In genomic region chrX:135737361-135738071, GRCh38 we compare ENCODE assay signal across 18 cellular contexts. TPM values are rescaled to one million over a fixed set of nuclear protein-coding genes. Genes with fewer than 3 reads are reported as not detected.
DNase-seq lines count a peak whose midpoint lies in the region; ATAC-seq and TF ChIP-seq lines count a peak whose summit lies in the region.
"Had no signal": no experiment of that assay in that cellular context is flagged by ENCODE, and none has a peak within 500 bp of the region (broad histone marks: within the 10 kb centered on the region; RNA-seq: fewer than 3 reads in every experiment).

No MANE protein-coding gene starts in this region.

- no peak overlapping the region for H2AFZ ChIP-seq in SK-N-SH (ENCODE audit: low read depth)
- no peak overlapping the region for H2AFZ ChIP-seq in Karpas-422 (ENCODE audit: low read length)

- TF ChIP-seq CTCF in SK-N-SH (IDR thresholded peaks at IDR 0.05) (peak; percentile 14; the same call in 1 of the 2 replicates), brain microvascular endothelial cell (IDR thresholded peaks at IDR 0.05; ENCODE audit: low read depth, low read length, missing control alignments) (no peak)

- TF ChIP-seq RAD21 in SK-N-SH (IDR thresholded peaks at IDR 0.05; ENCODE audit: low read length): 0 out of 2 replicates have a peak, but pooled peaks have one; percentile 10

- H3K4me3 ChIP-seq in SK-N-SH (ENCODE audit: low read depth in 2 of 2, low read length in 1 of 2) (no peak overlapping the region), Karpas-422 (ENCODE audit: low read length) (no peak overlapping the region), brain microvascular endothelial cell (ENCODE audit: low read depth, low read length) (no peak overlapping the region)
- H3K4me3 ChIP-seq: left lung had no signal

- H4K20me1 ChIP-seq in SK-N-SH (ENCODE audit: insufficient read depth) (no peaks in the 10 kb centered on the region), Karpas-422 (ENCODE audit: insufficient read depth, low read depth, low read length) (no peaks in the 10 kb centered on the region)

- H3K9me3 ChIP-seq in SK-N-SH (no peaks in the 10 kb centered on the region), Karpas-422 (ENCODE audit: low read length) (no peaks in the 10 kb centered on the region)
- H3K9me3 ChIP-seq: left lung had no signal

- in situ Hi-C loops in brain microvascular endothelial cell (cut with HindIII; ENCODE audit: low pct_ligation_motif_present, low sequenced_read_pairs): no loop called here

- no peaks in the 10 kb centered on the region for H3K9me2 ChIP-seq in SK-N-SH
- H3K9me2 ChIP-seq in Karpas-422 (replicated peaks; ENCODE audit: insufficient read depth, low read length): no peaks in the 10 kb centered on the region

- H3K9ac ChIP-seq in SK-N-SH: no peak overlapping the region
- H3K9ac ChIP-seq in Karpas-422 (ENCODE audit: low read length): no peak overlapping the region

- no peak overlapping the region for H3K27ac ChIP-seq in SK-N-SH (ENCODE audit: low read depth in 2 of 2, low read length in 1 of 2)
- H3K27ac ChIP-seq in Karpas-422 (ENCODE audit: low read length): no peak overlapping the region
- H3K27ac ChIP-seq in brain microvascular endothelial cell: no peak overlapping the region
- H3K27ac ChIP-seq: 22Rv1, left lung had no signal

- DNase-seq in SK-N-SH: no peak
- DNase-seq in Karpas-422: peak; percentile 61
- DNase-seq in cerebellar cortex (ENCODE audit: low spot score): peak; percentile 21
- peak; percentile 8 for DNase-seq in superior temporal gyrus (ENCODE audit: extremely low spot score)
- no peak for DNase-seq in brain microvascular endothelial cell
- DNase-seq: activated CD8-positive, alpha-beta memory T cell treated with anti-CD3 and anti-CD28 coated beads, Interleukin-2, amount 50 U/mL, for 4 hours; activated naive CD8-positive, alpha-beta T cell treated with anti-CD3 and anti-CD28 coated beads, Interleukin-2, amount 50 U/mL, for 24 hours; Calu3; left lung; NCI-H1092 treated with DMSO at 0.1 percent for 48 hours; NCI-H524; Right ventricle myocardium superior; trophoblast cell had no signal

- no peak for TF ChIP-seq EP300 in SK-N-SH (IDR thresholded peaks at IDR 0.05; ENCODE audit: borderline replicate concordance in 1 of 2, low read depth in 1 of 2, low read length in 1 of 2)

- H3F3A ChIP-seq in SK-N-SH (replicated peaks; ENCODE audit: insufficient read depth): no peaks in the 10 kb centered on the region

- H3K36me3 ChIP-seq in SK-N-SH (replicated peaks in 1 of 2; ENCODE audit: control insufficient read depth in 1 of 2, insufficient read depth in 2 of 2, low read length in 1 of 2) (no peaks in the 10 kb centered on the region), Karpas-422 (ENCODE audit: insufficient read depth, low read length) (no peaks in the 10 kb centered on the region), brain microvascular endothelial cell (replicated peaks) (no peaks in the 10 kb centered on the region)
- H3K36me3 ChIP-seq: left lung had no signal

- ATAC-seq in SK-N-SH treated with all-trans-retinoic acid at 6 μM for 48 hours: no peak; the same call in 2 of the 3 replicates
- ATAC-seq in GM19452 (IDR thresholded peaks at IDR 0.05; ENCODE audit: unreplicated experiment): no peak
- no peak for ATAC-seq in HG03045 (IDR thresholded peaks at IDR 0.05; ENCODE audit: unreplicated experiment)
- ATAC-seq: activated naive CD8-positive, alpha-beta T cell treated with anti-CD3 and anti-CD28 coated beads, Interleukin-2, amount 50 U/mL, for 24 hours; left lung had no signal

- 1% methylated on average over 4 of the region's 4 CpGs for WGBS in SK-N-SH (ENCODE audit: low lambda C conversion rate)

- CTCF ChIA-PET in SK-N-SH (lab: Yijun Ruan, JAX): no interaction called here

- no peaks in the 10 kb centered on the region for H3K79me2 ChIP-seq in SK-N-SH (ENCODE audit: insufficient read depth)
- H3K79me2 ChIP-seq in Karpas-422 (ENCODE audit: low read length): no peaks in the 10 kb centered on the region

- H3K4me2 ChIP-seq in SK-N-SH (no peak overlapping the region), Karpas-422 (ENCODE audit: low read depth, low read length, poor library complexity, severe bottlenecking) (no peak overlapping the region)

- H3K27me3 ChIP-seq in SK-N-SH (ENCODE audit: insufficient read depth) (peaks cover 9% of the 10 kb centered on the region; the same call in 1 of the 2 replicates), Karpas-422 (ENCODE audit: low read length) (no peaks in the 10 kb centered on the region), brain microvascular endothelial cell (replicated peaks) (no peaks in the 10 kb centered on the region)
- H3K27me3 ChIP-seq: left lung had no signal

- H3K4me1 ChIP-seq in SK-N-SH (ENCODE audit: control insufficient read depth in 1 of 2, insufficient read depth in 2 of 2, low read depth in 1 of 2, low read length in 1 of 2): no peaks in the 10 kb centered on the region
- H3K4me1 ChIP-seq in Karpas-422 (ENCODE audit: low read length): no peaks in the 10 kb centered on the region
- H3K4me1 ChIP-seq: left lung had no signal

- POLR2A ChIA-PET in SK-N-SH (lab: Yijun Ruan, JAX): no interaction called here

TF ChIP-seq in SK-N-SH, 30 proteins besides CTCF, POLR2A, EP300 and RAD21 (continues in another document):
- TF ChIP-seq RCOR1 (IDR thresholded peaks at IDR 0.05; ENCODE audit: low read length) (no peak), TCF12 (IDR thresholded peaks at IDR 0.05) (no peak), ELF1 (IDR thresholded peaks at IDR 0.05) (no peak), ZBTB33 (IDR thresholded peaks at IDR 0.05; ENCODE audit: borderline replicate concordance, low read depth) (no peak), TAF1 (IDR thresholded peaks at IDR 0.05; ENCODE audit: borderline replicate concordance, low read depth, low read length) (no peak), MXI1 (IDR thresholded peaks at IDR 0.05; ENCODE audit: low read depth, low read length) (no peak), MAX (IDR thresholded peaks at IDR 0.05; ENCODE audit: low read depth) (no peak), RXRA (IDR thresholded peaks at IDR 0.05; ENCODE audit: borderline replicate concordance, low read depth) (no peak)

TF ChIP-seq in SK-N-SH treated with all-trans-retinoic acid at 6 μM for 48 hours, 23 proteins besides CTCF, POLR2A, EP300 and RAD21:
- no peak for TF ChIP-seq OSR1 (CRISPR knock-in tag; IDR thresholded peaks at IDR 0.05)
- no peak for TF ChIP-seq ISL1 (CRISPR knock-in tag; IDR thresholded peaks at IDR 0.05)
- TF ChIP-seq CREB5 (CRISPR knock-in tag; IDR thresholded peaks at IDR 0.05; ENCODE audit: low read depth): no peak
- TF ChIP-seq ARNTL (CRISPR knock-in tag; IDR thresholded peaks at IDR 0.05; ENCODE audit: borderline replicate concordance, low read depth): no peak
- TF ChIP-seq ZFP3 (CRISPR knock-in tag; IDR thresholded peaks at IDR 0.05): no peak
- no peak for TF ChIP-seq ZC3H10 (CRISPR knock-in tag; IDR thresholded peaks at IDR 0.05)
- TF ChIP-seq PPARA (CRISPR knock-in tag; IDR thresholded peaks at IDR 0.05; ENCODE audit: borderline replicate concordance): no peak
- no peak for TF ChIP-seq BACH2 (CRISPR knock-in tag; IDR thresholded peaks at IDR 0.05; ENCODE audit: borderline replicate concordance)
- no peak for TF ChIP-seq ZNF8 (CRISPR knock-in tag; IDR thresholded peaks at IDR 0.05)
- TF ChIP-seq ZNF565 (CRISPR knock-in tag; conservative IDR thresholded peaks at IDR 0.05; ENCODE audit: low read depth): no peak
- no peak for TF ChIP-seq ESRRG (CRISPR knock-in tag; IDR thresholded peaks at IDR 0.05)
- no peak for TF ChIP-seq PATZ1 (CRISPR knock-in tag; IDR thresholded peaks at IDR 0.05; ENCODE audit: borderline replicate concordance)
- TF ChIP-seq SNAI2 (CRISPR knock-in tag; IDR thresholded peaks at IDR 0.05): no peak
- TF ChIP-seq TCF4 (CRISPR knock-in tag; IDR thresholded peaks at IDR 0.05; ENCODE audit: borderline replicate concordance): no peak
TF ChIP-seq in SK-N-SH treated with all-trans-retinoic acid at 6 μM for 48 hours: peak in this region for 0.

RNA-seq across cellular contexts. Expression of gene CT45A1, which starts 24.1 kb away (rescaled TPM):
- polyA plus RNA-seq in SK-N-SH (2012; rRNA removed): not detected in 2 replicates
- not detected in 2 replicates for polyA plus RNA-seq in SK-N-SH (2012; cell fraction: cytosol; rRNA removed)
- polyA plus RNA-seq in SK-N-SH (2012; cell fraction: nucleus; rRNA removed): not detected in 2 replicates
- total RNA-seq in Karpas-422 (2014; rRNA removed; shearing (Covaris generic); ENCODE audit: low replicate concordance): not detected in 2 replicates
- total RNA-seq: Calu3, glomerular endothelial cell, left lung, Right ventricle myocardium superior had no signal

RNA-seq across cellular contexts. Expression of gene CT45A3, which starts 30.5 kb away (rescaled TPM):
- not detected in 2 replicates for polyA plus RNA-seq in SK-N-SH (2012; rRNA removed)
- polyA plus RNA-seq in SK-N-SH (2012; cell fraction: cytosol; rRNA removed): not detected in 2 replicates
- not detected in 2 replicates for polyA plus RNA-seq in SK-N-SH (2012; cell fraction: nucleus; rRNA removed)
- total RNA-seq in Karpas-422 (2014; rRNA removed; shearing (Covaris generic); ENCODE audit: low replicate concordance): not detected in 2 replicates
- total RNA-seq: Calu3, glomerular endothelial cell, left lung, Right ventricle myocardium superior had no signal

RNA-seq across cellular contexts. Expression of gene CT45A5, which starts 47.8 kb away (rescaled TPM):
- polyA plus RNA-seq in SK-N-SH (2012; rRNA removed): not detected in 2 replicates
- not detected in 2 replicates for polyA plus RNA-seq in SK-N-SH (2012; cell fraction: cytosol; rRNA removed)
- polyA plus RNA-seq in SK-N-SH (2012; cell fraction: nucleus; rRNA removed): not detected in 2 replicates
- total RNA-seq in Karpas-422 (2014; rRNA removed; shearing (Covaris generic); ENCODE audit: low replicate concordance): not detected in 2 replicates
- total RNA-seq: Calu3, glomerular endothelial cell, left lung, Right ventricle myocardium superior had no signal

Comparison
In these comparisons a context has a peak if more than half of its experiments do, and no peak if none do; other contexts are left out.
1. DNase-seq: peak in Karpas-422 (single experiment), cerebellar cortex (single experiment) and superior temporal gyrus (single experiment); none in SK-N-SH (single experiment) and brain microvascular endothelial cell (single experiment).